Comparison of ENCODE assay signal across 19 cellular contexts in genomic region chr1:119768778-119769177, GRCh38. TPM values are rescaled to one million over a fixed set of nuclear protein-coding genes. Genes with fewer than 3 reads are reported as not detected.
A peak's percentile ranks its signal among the peaks of the same experiment; 100 is the strongest.
DNase-seq lines count a peak whose midpoint lies in the region; ATAC-seq and TF ChIP-seq lines count a peak whose summit lies in the region.
"Had no signal": no experiment of that assay in that cellular context is flagged by ENCODE, and none has a peak within 500 bp of the region (broad histone marks: within the 10 kb centered on the region; RNA-seq: fewer than 3 reads in every experiment).

Gene HMGCS2 (minus strand): TSS chr1:119768905. CDS start chr1:119768844, 61 bp downstream.

- in situ Hi-C loops in IMR-90 (cut with MboI; ENCODE audit: low sequenced_read_pairs), result no loop called here

- intact Hi-C loops in IMR-90 (cut with micrococcal nuclease), result no loop called here
- intact Hi-C loops in esophagus muscularis mucosa (cut with DNase I), result no loop called here
- intact Hi-C loops in lower leg skin (cut with DNase I; ENCODE audit: low total_unique reads), result no loop called here

- ATAC-seq in IMR-90 (ENCODE audit: low read depth) (0 out of 2 replicates have a peak, but pooled peaks have one; percentile 21), HG03571 (IDR thresholded peaks at IDR 0.05; ENCODE audit: unreplicated experiment) (no peak), HG02610 (IDR thresholded peaks at IDR 0.05; ENCODE audit: unreplicated experiment) (no peak)
- peak; percentile 31 for ATAC-seq in stimulated activated memory B cell treated with anti-CD40 and anti-IgM and Interleukin-4, amounts not matched to agents 10 μg/mL and 1 μg/mL and 100 μg/mL, for 72 hours
- ATAC-seq: activated CD4-positive, alpha-beta T cell treated with anti-CD3 and anti-CD28 coated beads for 36 hours; GM12878 had no signal

- TF ChIP-seq RAD21 in IMR-90 (IDR thresholded peaks at IDR 0.05; ENCODE audit: low read length), result no peak

- H2AFZ ChIP-seq in IMR-90 (replicated peaks; ENCODE audit: low read length, poor library complexity), result no peak within 1 kb of the TSS

- TF ChIP-seq CTCF in IMR-90 (conservative IDR thresholded peaks at IDR 0.05; ENCODE audit: low read depth, low read length) (no peak), esophagus muscularis mucosa (IDR thresholded peaks at IDR 0.05) (no peak), lower leg skin (IDR thresholded peaks at IDR 0.05) (no peak)

- H3K9me1 ChIP-seq in IMR-90 (ENCODE audit: insufficient read depth, low read length), result no peaks in the 10 kb centered on the region

- no peak for TF ChIP-seq POLR2A in IMR-90 (IDR thresholded peaks at IDR 0.05; ENCODE audit: low read depth, low read length)
- TF ChIP-seq POLR2A in esophagus muscularis mucosa (IDR thresholded peaks at IDR 0.05; ENCODE audit: low read depth), result no peak
- no peak for TF ChIP-seq POLR2A in lower leg skin (IDR thresholded peaks at IDR 0.05)

- H3K27ac ChIP-seq in IMR-90 (ENCODE audit: insufficient read depth, low read length) (no peak within 1 kb of the TSS), esophagus muscularis mucosa (replicated peaks in 1 of 4) (peak within 1 kb of the TSS in 1 of 4 donors; percentile 10)
- H3K27ac ChIP-seq: SJSA1 had no signal

- no peaks in the 10 kb centered on the region for H3K36me3 Mint-ChIP-seq in stimulated activated memory B cell treated with anti-CD40 and anti-IgM and Interleukin-4, amounts not matched to agents 10 μg/mL and 1 μg/mL and 100 μg/mL, for 72 hours
- H3K36me3 Mint-ChIP-seq: activated naive CD4-positive, alpha-beta T cell treated with anti-CD3 and anti-CD28 coated beads, Interleukin-2, amount 10 ng/mL, durations not matched to agents 7 days and 5 days had no signal

- no peak within 1 kb of the TSS for H2AK9ac ChIP-seq in IMR-90 (replicated peaks; ENCODE audit: low read depth, low read length, poor library complexity)

- no peak within 1 kb of the TSS for H3K4me2 ChIP-seq in IMR-90 (ENCODE audit: low read depth, low read length)

- no peaks in the 10 kb centered on the region for H3K79me1 ChIP-seq in IMR-90 (ENCODE audit: low read depth in 1 of 2, low read length in 2 of 2)

- peaks cover 3% of the 10 kb centered on the region for H3K9me3 ChIP-seq in IMR-90 (ENCODE audit: control insufficient read depth, insufficient read depth, low read length)
- H3K9me3 ChIP-seq in esophagus muscularis mucosa, result no peaks in the 10 kb centered on the region
- H3K9me3 ChIP-seq: SJSA1 had no signal

- H3K27me3 ChIP-seq in IMR-90 (ENCODE audit: control insufficient read depth, insufficient read depth, low read length) (peaks cover 20% of the 10 kb centered on the region), esophagus muscularis mucosa (no peaks in the 10 kb centered on the region)
- H3K27me3 ChIP-seq: SJSA1 had no signal

- H3K4ac ChIP-seq in IMR-90 (ENCODE audit: low read depth, low read length), result no peak within 1 kb of the TSS

- BruUV-seq in IMR-90 (replicated peaks; lab: Mats Ljungman, UMichigan), result no TSS peak

- no peak within 1 kb of the TSS for H2BK120ac ChIP-seq in IMR-90 (ENCODE audit: low read depth, low read length)

- CTCF ChIA-PET in IMR-90 (lab: Yijun Ruan, JAX), result no interaction called here

- no peaks in the 10 kb centered on the region for H3K9me3 Mint-ChIP-seq in stimulated activated memory B cell treated with anti-CD40 and anti-IgM and Interleukin-4, amounts not matched to agents 10 μg/mL and 1 μg/mL and 100 μg/mL, for 72 hours
- H3K9me3 Mint-ChIP-seq: activated naive CD4-positive, alpha-beta T cell treated with anti-CD3 and anti-CD28 coated beads, Interleukin-2, amount 10 ng/mL, durations not matched to agents 7 days and 5 days; T-helper 2 cell treated with Interferon-gamma antibody and Interleukin-4, amounts not matched to agents 5 μg/mL and 100 μg/mL, for 36 hours had no signal

- no peak within 1 kb of the TSS for H4K91ac ChIP-seq in IMR-90 (ENCODE audit: insufficient read depth, low read depth, low read length)

- no peaks in the 10 kb centered on the region for H4K20me1 ChIP-seq in IMR-90 (ENCODE audit: insufficient read depth, low read length)

- DNase-seq in IMR-90 (no peak), esophagus muscularis mucosa (ENCODE audit: extremely low spot score) (peak; percentile 80), lower leg skin (ENCODE audit: low spot score in 2 of 2) (no peak), middle frontal gyrus (ENCODE audit: extremely low spot score, low spot score) (no peak), kidney glomerular epithelial cell (lab: John Stamatoyannopoulos, UW) (no peak)
- DNase-seq: activated CD4-positive, alpha-beta T cell treated with anti-CD3 and anti-CD28 coated beads for 36 hours; activated naive CD4-positive, alpha-beta T cell treated with anti-CD3 and anti-CD28 coated beads, Interleukin-2, amount 10 ng/mL, durations not matched to agents 7 days and 5 days; NCI-H1436; NCI-H446; stimulated activated CD4-positive, alpha-beta T cell treated with anti-CD3 and anti-CD28 coated beads, Interleukin-15, amount 100 ng/mL, for 24 hours had no signal

- H3K36me3 ChIP-seq in IMR-90 (ENCODE audit: control insufficient read depth, insufficient read depth, low read length) (no peaks in the 10 kb centered on the region), esophagus muscularis mucosa (no peaks in the 10 kb centered on the region)
- H3K36me3 ChIP-seq: SJSA1 had no signal

- H3K56ac ChIP-seq in IMR-90 (ENCODE audit: extremely low read depth, insufficient read depth, low read length), result no peak within 1 kb of the TSS

- peaks cover 9% of the 10 kb centered on the region for H3K27me3 Mint-ChIP-seq in stimulated activated memory B cell treated with anti-CD40 and anti-IgM and Interleukin-4, amounts not matched to agents 10 μg/mL and 1 μg/mL and 100 μg/mL, for 72 hours

- no peak within 1 kb of the TSS for H2BK5ac ChIP-seq in IMR-90 (ENCODE audit: low read depth, low read length, poor library complexity, severe bottlenecking)

- H3K4me1 Mint-ChIP-seq in stimulated activated memory B cell treated with anti-CD40 and anti-IgM and Interleukin-4, amounts not matched to agents 10 μg/mL and 1 μg/mL and 100 μg/mL, for 72 hours, result no peaks in the 10 kb centered on the region
- H3K4me1 Mint-ChIP-seq: activated CD4-positive, alpha-beta T cell treated with anti-CD3 and anti-CD28 coated beads for 36 hours; activated naive CD4-positive, alpha-beta T cell treated with anti-CD3 and anti-CD28 coated beads, Interleukin-2, amount 10 ng/mL, durations not matched to agents 7 days and 5 days had no signal

- 97% methylated on average over 3 of the region's 8 CpGs; no CpG with 5 or more reads in 1 of the 2 experiments for WGBS in IMR-90 (ENCODE audit: extremely low coverage in 2 of 2, insufficient read length in 1 of 2), 2 experiments
- WGBS in esophagus muscularis mucosa, result 67% methylated on average over 8 of the region's 8 CpGs
- WGBS in lower leg skin, 2 donors, result 56 to 61% methylated on average over 7 to 8 of the region's 8 CpGs

- dilution Hi-C loops in IMR-90 (cut with HindIII; ENCODE audit: low sequenced_read_pairs, unreplicated experiment), result no loop called here

- H2AK5ac ChIP-seq in IMR-90 (ENCODE audit: low read depth, low read length), result no peak within 1 kb of the TSS

- H3K4me3 ChIP-seq in IMR-90 (ENCODE audit: insufficient read depth, low read depth, low read length), result no peak within 1 kb of the TSS
- no peak within 1 kb of the TSS for H3K4me3 ChIP-seq in esophagus muscularis mucosa
- no peak within 1 kb of the TSS for H3K4me3 ChIP-seq in lower leg skin (ENCODE audit: low read depth, poor library complexity, severe bottlenecking)
- H3K4me3 ChIP-seq: GM12878, SJSA1 had no signal

- no peak within 1 kb of the TSS for H2BK15ac ChIP-seq in IMR-90 (ENCODE audit: low read depth, low read length)

- no peak within 1 kb of the TSS for H2BK20ac ChIP-seq in IMR-90 (ENCODE audit: low read depth, low read length)

- H3K27ac Mint-ChIP-seq in stimulated activated memory B cell treated with anti-CD40 and anti-IgM and Interleukin-4, amounts not matched to agents 10 μg/mL and 1 μg/mL and 100 μg/mL, for 72 hours, result no peak within 1 kb of the TSS
- H3K27ac Mint-ChIP-seq: activated CD4-positive, alpha-beta T cell treated with anti-CD3 and anti-CD28 coated beads for 36 hours; activated naive CD4-positive, alpha-beta T cell treated with anti-CD3 and anti-CD28 coated beads, Interleukin-2, amount 10 ng/mL, durations not matched to agents 7 days and 5 days; T-helper 2 cell treated with Interferon-gamma antibody and Interleukin-4, amounts not matched to agents 5 μg/mL and 100 μg/mL, for 36 hours had no signal

- H4K8ac ChIP-seq in IMR-90 (ENCODE audit: low read depth in 2 of 2, low read length in 2 of 2), result no peak within 1 kb of the TSS

- no peak within 1 kb of the TSS for H3K14ac ChIP-seq in IMR-90 (replicated peaks; ENCODE audit: low read depth, low read length)

- no peak within 1 kb of the TSS for H3K9ac ChIP-seq in IMR-90 (ENCODE audit: low read depth, low read length)

- POLR2A ChIA-PET in IMR-90 (lab: Charles Lee; ENCODE audit: unreplicated experiment), result no interaction called here

- TF ChIP-seq EP300 in esophagus muscularis mucosa (IDR thresholded peaks at IDR 0.05), result no peak

- H3K4me1 ChIP-seq in IMR-90 (ENCODE audit: control insufficient read depth, insufficient read depth, low read length) (peaks cover 5% of the 10 kb centered on the region), esophagus muscularis mucosa (peaks cover 15 to 37% (median 28%) of the 10 kb centered on the region in 4 donors)
- H3K4me1 ChIP-seq: SJSA1 had no signal

- no peak within 1 kb of the TSS for H3K4me3 Mint-ChIP-seq in stimulated activated memory B cell treated with anti-CD40 and anti-IgM and Interleukin-4, amounts not matched to agents 10 μg/mL and 1 μg/mL and 100 μg/mL, for 72 hours
- H3K4me3 Mint-ChIP-seq: activated CD4-positive, alpha-beta T cell treated with anti-CD3 and anti-CD28 coated beads for 36 hours; activated naive CD4-positive, alpha-beta T cell treated with anti-CD3 and anti-CD28 coated beads, Interleukin-2, amount 10 ng/mL, durations not matched to agents 7 days and 5 days; T-helper 2 cell treated with Interferon-gamma antibody and Interleukin-4, amounts not matched to agents 5 μg/mL and 100 μg/mL, for 36 hours had no signal

- 0 out of 2 replicates have a peak within 1 kb of the TSS, but pooled peaks have one; percentile 59 for H3K18ac ChIP-seq in IMR-90 (ENCODE audit: low read depth, low read length)

- no peak within 1 kb of the TSS for H3K23ac ChIP-seq in IMR-90 (ENCODE audit: low read depth, low read length)

- no peak within 1 kb of the TSS for H4K5ac ChIP-seq in IMR-90 (ENCODE audit: low read depth, low read length)

RNA-seq across cellular contexts. Expression of gene HMGCS2, which starts in this region (rescaled TPM):
- total RNA-seq in IMR-90 (2012; rRNA removed) (not detected in 2 replicates), esophagus muscularis mucosa (1 to 10 TPM in 1 of 4 donors, under 1 TPM in 1, not detected in 2; 0.83 to 1.1 TPM), lower leg skin (100 to 1,000 TPM in 2 of 4 donors, 10 to 100 TPM in 2; 23.9 to 400 (median 93.4) TPM)
- not detected in 2 replicates for polyA plus RNA-seq in IMR-90 (2012; rRNA removed)
- not detected in 2 replicates for polyA plus RNA-seq in IMR-90 (2012; cell fraction: cytosol; rRNA removed)
- not detected in 2 replicates for polyA plus RNA-seq in IMR-90 (2012; cell fraction: nucleus; rRNA removed; ENCODE audit: low replicate concordance)
- total RNA-seq: activated CD4-positive, alpha-beta T cell treated with anti-CD3 and anti-CD28 coated beads for 36 hours; G401; mononuclear cell; posterior vena cava; SJSA1 had no signal
- polyA plus RNA-seq: GM12878 had no signal

Comparison
In these comparisons a context has a peak if more than half of its experiments do, and no peak if none do; other contexts are left out.
1. RNA of gene HMGCS2 (total RNA-seq): 23.9 to 400 TPM in lower leg skin; 0.83 to 1.1 TPM in esophagus muscularis mucosa and not detected in IMR-90; every median in the first group is over 10 times any median in the second.
2. Peak in ATAC-seq in IMR-90; RNA of the gene not detected or under 1 TPM.